In the genomic region with DNA sequence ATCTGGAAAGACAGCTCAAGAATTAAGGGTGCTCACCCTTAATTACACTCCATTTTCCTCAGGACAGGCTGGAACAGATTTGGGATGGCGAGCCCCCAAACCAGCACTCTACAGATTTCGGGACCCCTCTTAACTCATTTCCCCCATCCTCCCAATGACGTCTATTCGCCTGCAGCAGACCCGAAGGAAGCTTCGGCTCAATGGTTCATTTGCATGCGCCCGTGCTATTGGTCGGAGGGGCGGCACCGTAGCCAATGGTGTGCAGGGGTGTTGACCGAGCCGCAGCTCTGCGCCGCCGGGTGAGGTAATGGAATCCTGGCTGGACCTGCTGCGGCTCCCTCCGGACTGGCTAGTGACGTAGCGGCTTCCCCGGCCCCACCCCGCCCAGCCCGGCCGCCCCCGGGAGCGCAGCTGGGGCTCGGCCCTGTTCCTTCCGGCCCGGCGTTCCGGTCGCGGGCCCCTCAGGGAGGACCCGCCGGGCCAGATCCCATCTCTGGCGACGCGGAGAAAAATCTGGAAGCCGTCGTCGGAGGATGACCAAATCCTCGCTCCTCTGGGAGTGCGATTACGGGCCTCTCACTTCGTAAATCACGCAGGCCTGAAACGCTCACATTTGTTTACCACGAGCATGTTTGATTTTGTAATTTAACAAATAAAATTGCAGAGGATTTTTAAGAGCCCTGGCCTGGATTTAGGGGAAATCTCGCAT, we compare ENCODE assay signal across 8 cellular contexts. TPM values are rescaled to one million over a fixed set of nuclear protein-coding genes. Genes with fewer than 3 reads are reported as not detected.
A peak's percentile ranks its signal among the peaks of the same experiment; 100 is the strongest.
DNase-seq lines count a peak whose midpoint lies in the region; ATAC-seq and TF ChIP-seq lines count a peak whose summit lies in the region.

No MANE protein-coding gene starts in this region.

- intact Hi-C loops in thyroid gland (cut with DNase I), result no loop called here

- H3K36me3 Mint-ChIP-seq in activated naive CD4-positive, alpha-beta T cell treated with anti-CD3 and anti-CD28 coated beads, Interleukin-2, amount 50 U/mL, for 72 hours, result no peaks in the 10 kb centered on the region
- H3K36me3 Mint-ChIP-seq in osteocyte (ENCODE audit: unreplicated experiment), result no peaks in the 10 kb centered on the region

- no peaks in the 10 kb centered on the region for H4K20me1 ChIP-seq in SK-N-SH (ENCODE audit: insufficient read depth)

- no peaks in the 10 kb centered on the region for H3K9me2 ChIP-seq in SK-N-SH

- H3K9me3 Mint-ChIP-seq in activated naive CD4-positive, alpha-beta T cell treated with anti-CD3 and anti-CD28 coated beads, Interleukin-2, amount 50 U/mL, for 72 hours, result no peaks in the 10 kb centered on the region
- no peaks in the 10 kb centered on the region for H3K9me3 Mint-ChIP-seq in osteocyte (ENCODE audit: unreplicated experiment)

- H3K4me1 Mint-ChIP-seq in osteocyte (ENCODE audit: unreplicated experiment), result peaks cover 39% of the 10 kb centered on the region

- CTCF ChIA-PET in SK-N-SH (lab: Yijun Ruan, JAX), result interaction anchor here (0.9 to 30.2 kb wide), 7 partner anchors 8 to 88 kb away, joined by 3 to 949 read pairs (median 8); a partner anchor contains a TSS

- no peak for TF ChIP-seq CTCF in SK-N-SH (IDR thresholded peaks at IDR 0.05)
- no peak for TF ChIP-seq CTCF in osteocyte (IDR thresholded peaks at IDR 0.05)
- no peak for TF ChIP-seq CTCF in thyroid gland (IDR thresholded peaks at IDR 0.05)

- H3K4me3 Mint-ChIP-seq in osteocyte (ENCODE audit: unreplicated experiment), result peak overlapping the region; percentile 71

- no peak for TF ChIP-seq RAD21 in SK-N-SH (IDR thresholded peaks at IDR 0.05; ENCODE audit: low read length)

- peak overlapping the region; percentile 50; the same call in 1 of the 2 replicates for H3K4me3 ChIP-seq in GM08714 (ENCODE audit: low read length)
- peak overlapping the region; percentile 46 to 53 for H3K4me3 ChIP-seq in SK-N-SH (ENCODE audit: low read depth in 2 of 2, low read length in 1 of 2)
- H3K4me3 ChIP-seq in thyroid gland (replicated peaks in 1 of 3), result no peak overlapping the region

- no peaks in the 10 kb centered on the region for H3K27me3 Mint-ChIP-seq in osteocyte (ENCODE audit: unreplicated experiment)

- peak in 1 of 2 donors; percentile 88 for TF ChIP-seq POLR2A in thyroid gland (IDR thresholded peaks at IDR 0.05)

- peaks cover 0 to 27% of the 10 kb centered on the region in 2 experiments; a peak in 2 of 4 replicates for H3K4me1 ChIP-seq in SK-N-SH (ENCODE audit: control insufficient read depth in 1 of 2, insufficient read depth in 2 of 2, low read depth in 1 of 2, low read length in 1 of 2)
- H3K4me1 ChIP-seq in thyroid gland, result peaks cover 25 to 41% of the 10 kb centered on the region in 2 donors

- H3K36me3 ChIP-seq in SK-N-SH (replicated peaks in 1 of 2; ENCODE audit: control insufficient read depth in 1 of 2, insufficient read depth in 2 of 2, low read length in 1 of 2), result no peaks in the 10 kb centered on the region
- no peaks in the 10 kb centered on the region for H3K36me3 ChIP-seq in thyroid gland

- 21% methylated on average over 18 of the region's 49 CpGs for WGBS in SK-N-SH (ENCODE audit: low lambda C conversion rate)
- WGBS in thyroid gland, 2 donors, result 3 to 5% methylated on average over 21 to 26 of the region's 49 CpGs

- TF ChIP-seq EP300 in SK-N-SH (IDR thresholded peaks at IDR 0.05; ENCODE audit: borderline replicate concordance in 1 of 2, low read depth in 1 of 2, low read length in 1 of 2), result no peak

- peak overlapping the region; percentile 45 for H3K9ac ChIP-seq in SK-N-SH

- ATAC-seq in HG02588 (IDR thresholded peaks at IDR 0.05; ENCODE audit: unreplicated experiment), result peak; percentile 91
- peak; percentile 97 for ATAC-seq in activated naive CD4-positive, alpha-beta T cell treated with anti-CD3 and anti-CD28 coated beads, Interleukin-2, amount 50 U/mL, for 72 hours

- POLR2A ChIA-PET in SK-N-SH (lab: Yijun Ruan, JAX), result interaction anchor here (0.7 to 1.4 kb wide), 10 partner anchors 10 to 1347 kb away, joined by 3 to 10 read pairs (median 3); a partner anchor contains a TSS

- peak overlapping the region; percentile 66; the same call in 1 of the 2 replicates for H2AFZ ChIP-seq in SK-N-SH (ENCODE audit: low read depth)

- H3F3A ChIP-seq in SK-N-SH (replicated peaks; ENCODE audit: insufficient read depth), result peaks cover 13% of the 10 kb centered on the region

- DNase-seq in NCI-H1092 (lab: John Stamatoyannopoulos, UW), result peak; percentile 89
- DNase-seq in SK-N-SH, result peak; percentile 96
- peak; percentile 85 to 92 for DNase-seq in activated naive CD4-positive, alpha-beta T cell treated with anti-CD3 and anti-CD28 coated beads, Interleukin-2, amount 50 U/mL, for 72 hours (ENCODE audit: low spot score in 2 of 2)
- DNase-seq in glomerular visceral epithelial cell (ENCODE audit: extremely low spot score), result peak; percentile 95
- peak; percentile 98 for DNase-seq in osteocyte (ENCODE audit: extremely low spot score, unreplicated experiment)
- DNase-seq in thyroid gland, result peak; percentile 99

- H3K79me2 ChIP-seq in SK-N-SH (ENCODE audit: insufficient read depth), result peaks cover 8% of the 10 kb centered on the region

- H3K27ac ChIP-seq in SK-N-SH (ENCODE audit: low read depth in 2 of 2, low read length in 1 of 2), result peak overlapping the region; percentile 82 to 94
- peak overlapping the region; percentile 82 to 100 (median 98) for H3K27ac ChIP-seq in thyroid gland

- H3K27me3 ChIP-seq in SK-N-SH (ENCODE audit: insufficient read depth) (no peaks in the 10 kb centered on the region), thyroid gland (no peaks in the 10 kb centered on the region)

- H3K4me2 ChIP-seq in SK-N-SH, result peak overlapping the region; percentile 69

- peak overlapping the region; percentile 74 to 89 for H3K27ac Mint-ChIP-seq in activated naive CD4-positive, alpha-beta T cell treated with anti-CD3 and anti-CD28 coated beads, Interleukin-2, amount 50 U/mL, for 72 hours
- peak overlapping the region; percentile 94 for H3K27ac Mint-ChIP-seq in osteocyte (ENCODE audit: unreplicated experiment)

- H3K9me3 ChIP-seq in SK-N-SH (no peaks in the 10 kb centered on the region), thyroid gland (no peaks in the 10 kb centered on the region)

TF ChIP-seq in SK-N-SH, 30 proteins besides CTCF, POLR2A, EP300 and RAD21 (continues in another document):
- no peak for TF ChIP-seq SMC3 (IDR thresholded peaks at IDR 0.05; ENCODE audit: low read depth, low read length)
- no peak for TF ChIP-seq FOSL2 (IDR thresholded peaks at IDR 0.05; ENCODE audit: borderline replicate concordance, low read depth)
- no peak for TF ChIP-seq JUND (IDR thresholded peaks at IDR 0.05)
- TF ChIP-seq NRF1 (IDR thresholded peaks at IDR 0.05; ENCODE audit: low read depth, low read length), result peak; percentile 48
- TF ChIP-seq YY1 (IDR thresholded peaks at IDR 0.05; ENCODE audit: low read depth), result no peak
- no peak for TF ChIP-seq FOXJ3 (CRISPR knock-in tag; IDR thresholded peaks at IDR 0.05)
- TF ChIP-seq NFIC (IDR thresholded peaks at IDR 0.05; ENCODE audit: borderline replicate concordance), result no peak
- no peak for TF ChIP-seq FOXM1 (IDR thresholded peaks at IDR 0.05; ENCODE audit: low read depth)
- TF ChIP-seq RFX5 (IDR thresholded peaks at IDR 0.05; ENCODE audit: low read length), result peak; percentile 65; the same call in 1 of the 2 replicates
- TF ChIP-seq, protein P1, sequence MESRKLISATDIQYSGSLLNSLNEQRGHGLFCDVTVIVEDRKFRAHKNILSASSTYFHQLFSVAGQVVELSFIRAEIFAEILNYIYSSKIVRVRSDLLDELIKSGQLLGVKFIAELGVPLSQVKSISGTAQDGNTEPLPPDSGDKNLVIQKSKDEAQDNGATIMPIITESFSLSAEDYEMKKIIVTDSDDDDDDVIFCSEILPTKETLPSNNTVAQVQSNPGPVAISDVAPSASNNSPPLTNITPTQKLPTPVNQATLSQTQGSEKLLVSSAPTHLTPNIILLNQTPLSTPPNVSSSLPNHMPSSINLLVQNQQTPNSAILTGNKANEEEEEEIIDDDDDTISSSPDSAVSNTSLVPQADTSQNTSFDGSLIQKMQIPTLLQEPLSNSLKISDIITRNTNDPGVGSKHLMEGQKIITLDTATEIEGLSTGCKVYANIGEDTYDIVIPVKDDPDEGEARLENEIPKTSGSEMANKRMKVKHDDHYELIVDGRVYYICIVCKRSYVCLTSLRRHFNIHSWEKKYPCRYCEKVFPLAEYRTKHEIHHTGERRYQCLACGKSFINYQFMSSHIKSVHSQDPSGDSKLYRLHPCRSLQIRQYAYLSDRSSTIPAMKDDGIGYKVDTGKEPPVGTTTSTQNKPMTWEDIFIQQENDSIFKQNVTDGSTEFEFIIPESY (IDR thresholded peaks at IDR 0.05; ENCODE audit: borderline replicate concordance, low read depth), result no peak
- TF ChIP-seq MEF2A (IDR thresholded peaks at IDR 0.05; ENCODE audit: borderline replicate concordance, low read depth), result peak; percentile 8; the same call in 1 of the 2 replicates

RNA-seq across cellular contexts. Expression of a gene that starts 18.3 kb away (rescaled TPM):
- polyA plus RNA-seq in SK-N-SH (2012; rRNA removed), result 75.2 and 120 TPM in 2 replicates
- polyA plus RNA-seq in SK-N-SH (2012; cell fraction: cytosol; rRNA removed), result 17.7 and 20.0 TPM in 2 replicates
- polyA plus RNA-seq in SK-N-SH (2012; cell fraction: nucleus; rRNA removed), result 429 and 610 TPM in 2 replicates
- total RNA-seq in activated naive CD4-positive, alpha-beta T cell treated with anti-CD3 and anti-CD28 coated beads, Interleukin-2, amount 50 U/mL, for 72 hours, result 10 to 100 TPM; 29.8 to 76.0 TPM
- total RNA-seq in osteocyte (6.7 and 13.0 TPM in 2 replicates), thyroid gland (100 to 1,000 TPM in 1 of 4 donors, 10 to 100 TPM in 3; 46.3 to 156 (median 83.5) TPM)

RNA-seq across cellular contexts. Expression of a gene that starts 26.2 kb away (rescaled TPM):
- polyA plus RNA-seq in SK-N-SH (2012; rRNA removed), result 1.7 and 2.4 TPM in 2 replicates
- polyA plus RNA-seq in SK-N-SH (2012; cell fraction: cytosol; rRNA removed), result 1.0 and 1.6 TPM in 2 replicates
- polyA plus RNA-seq in SK-N-SH (2012; cell fraction: nucleus; rRNA removed), result 4.9 TPM in 2 replicates
- 10 to 100 TPM in 1 of 2 donors, 1 to 10 TPM in 1; 9.9 to 32.9 TPM for total RNA-seq in activated naive CD4-positive, alpha-beta T cell treated with anti-CD3 and anti-CD28 coated beads, Interleukin-2, amount 50 U/mL, for 72 hours
- total RNA-seq in osteocyte (22.5 and 25.5 TPM in 2 replicates), thyroid gland (10 to 100 TPM in 3 of 4 donors, 1 to 10 TPM in 1; 9.8 to 20.8 (median 14.5) TPM)

RNA-seq across cellular contexts. Expression of a gene that starts 36.8 kb away (rescaled TPM):
- 160 and 170 TPM in 2 replicates for polyA plus RNA-seq in SK-N-SH (2012; rRNA removed)
- polyA plus RNA-seq in SK-N-SH (2012; cell fraction: cytosol; rRNA removed), result 109 and 133 TPM in 2 replicates
- 170 and 184 TPM in 2 replicates for polyA plus RNA-seq in SK-N-SH (2012; cell fraction: nucleus; rRNA removed)
- 10 to 100 TPM; 28.5 to 46.8 TPM for total RNA-seq in activated naive CD4-positive, alpha-beta T cell treated with anti-CD3 and anti-CD28 coated beads, Interleukin-2, amount 50 U/mL, for 72 hours
- 41.7 and 46.1 TPM in 2 replicates for total RNA-seq in osteocyte
- total RNA-seq in thyroid gland, result 10 to 100 TPM; 40.7 to 61.1 (median 48.0) TPM

RNA-seq across cellular contexts. Expression of a gene that starts 46.6 kb away (rescaled TPM):
- polyA plus RNA-seq in SK-N-SH (2012; rRNA removed), result not detected in 2 replicates
- 0.04 TPM in 1 of 2 replicates, not detected in the other for polyA plus RNA-seq in SK-N-SH (2012; cell fraction: cytosol; rRNA removed)
- 0.06 TPM in 1 of 2 replicates, not detected in the other for polyA plus RNA-seq in SK-N-SH (2012; cell fraction: nucleus; rRNA removed)
- not detected for total RNA-seq in activated naive CD4-positive, alpha-beta T cell treated with anti-CD3 and anti-CD28 coated beads, Interleukin-2, amount 50 U/mL, for 72 hours
- total RNA-seq in osteocyte (not detected in 2 replicates), thyroid gland (under 1 TPM in 1 of 4 donors, not detected in 3; 0.67 TPM)

Comparison
In these comparisons a context has a peak if more than half of its experiments do, and no peak if none do; other contexts are left out.
1. H3K4me3 ChIP-seq: peak in GM08714 (single experiment) and SK-N-SH (2 of 2); none in thyroid gland (0 of 3).
2. Peak in every context shown above with its lines, with median percentiles within 50 percentile points of each other: DNase-seq.